ENCODE assay signal across 8 cellular contexts in the genomic region with DNA sequence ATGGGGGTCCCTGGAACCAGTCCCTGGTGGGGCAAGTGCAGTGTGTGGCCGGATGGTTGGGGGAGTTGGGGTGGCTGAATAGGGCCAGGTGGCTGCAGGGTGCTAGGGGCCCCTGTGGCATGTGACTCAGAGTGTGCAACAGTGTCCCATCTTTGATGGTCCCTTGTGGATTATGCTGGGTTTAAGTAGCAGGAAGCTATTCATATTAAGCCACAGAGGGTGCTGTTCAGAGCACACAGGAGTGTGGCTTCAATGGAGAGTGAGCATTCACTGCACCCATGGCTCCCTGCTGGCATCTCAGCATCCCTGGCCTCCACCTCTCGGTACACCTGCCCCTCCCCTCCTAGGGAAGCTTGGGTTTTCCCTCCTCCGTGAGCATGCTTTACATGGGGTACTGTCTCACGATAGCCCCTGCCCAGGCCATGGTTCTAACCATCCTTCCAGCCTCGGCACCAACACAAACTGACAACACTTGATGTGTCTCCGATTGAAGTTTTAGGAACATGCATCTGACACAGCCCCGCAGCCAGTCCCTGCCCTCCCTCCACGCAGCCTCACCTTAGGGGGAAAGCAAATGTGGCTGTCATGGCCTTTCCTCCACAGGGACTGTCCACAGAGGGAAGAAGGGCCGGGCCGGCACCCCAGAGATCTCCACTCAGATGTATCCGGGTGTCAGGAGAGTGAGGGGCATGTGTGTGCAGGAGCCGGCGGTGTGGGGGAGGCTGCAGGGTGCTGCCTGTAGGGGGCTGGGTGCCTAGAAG. TPM values are rescaled to one million over a fixed set of nuclear protein-coding genes. Genes with fewer than 3 reads are reported as not detected.
DNase-seq lines count a peak whose midpoint lies in the region; ATAC-seq, FAIRE-seq and TF ChIP-seq lines count a peak whose summit lies in the region.

No MANE protein-coding gene starts in this region.

- H3K9me3 ChIP-seq in WERI-Rb-1 (ENCODE audit: severe bottlenecking): no peaks in the 10 kb centered on the region
- H3K9me3 ChIP-seq in right lobe of liver: no peaks in the 10 kb centered on the region

- DNase-seq in GM12891 (ENCODE audit: insufficient read length, low spot score) (no peak), GM20000 (ENCODE audit: low spot score) (peak; percentile 70), WERI-Rb-1 (no peak), right lobe of liver (peak in 1 of 3 donors; percentile 52), ACHN (no peak), T-helper 9 cell (no peak), activated gamma-delta T cell (lab: John Stamatoyannopoulos, UW) (no peak)

- H3K36me3 ChIP-seq in WERI-Rb-1 (peaks cover 16% of the 10 kb centered on the region), right lobe of liver (peaks cover 0 to 6% (median 0%) of the 10 kb centered on the region in 4 donors)

- H3K4me1 ChIP-seq in right lobe of liver: no peaks in the 10 kb centered on the region

- FAIRE-seq in GM12891 (lab: Jason Lieb, UNC): peak; percentile 70

- no peak overlapping the region for H3K4me3 ChIP-seq in WERI-Rb-1 (ENCODE audit: low read depth, low read length)
- H3K4me3 ChIP-seq in right lobe of liver: no peak overlapping the region

- TF ChIP-seq POLR2A in GM12891 (IDR thresholded peaks at IDR 0.05; ENCODE audit: low read depth, low read length) (peak; percentile 69), right lobe of liver (IDR thresholded peaks at IDR 0.05) (no peak)

- intact Hi-C loops in right lobe of liver (cut with DNase I): no loop called here

- H3K27me3 ChIP-seq in WERI-Rb-1 (ENCODE audit: insufficient read depth, low read depth, severe bottlenecking) (no peaks in the 10 kb centered on the region), right lobe of liver (no peaks in the 10 kb centered on the region)

- 49% methylated on average over 8 of the region's 13 CpGs for WGBS in right lobe of liver (ENCODE audit: insufficient coverage, low coverage, low lambda C conversion rate, missing lambda C conversion rate)

- TF ChIP-seq CTCF in GM20000 (IDR thresholded peaks at IDR 0.05; ENCODE audit: extremely low read depth, missing control alignments) (no peak), WERI-Rb-1 (IDR thresholded peaks at IDR 0.05; ENCODE audit: low read depth, low read length) (peak; percentile 41; the same call in 1 of the 2 replicates), right lobe of liver (IDR thresholded peaks at IDR 0.05) (no peak)

- no peak overlapping the region for H3K27ac ChIP-seq in WERI-Rb-1
- H3K27ac ChIP-seq in right lobe of liver: no peak overlapping the region

- in situ Hi-C loops in ACHN (cut with HindIII; ENCODE audit: low pct_ligation_motif_present, low pct_unique_long_range_greater_than_20kb, low sequenced_read_pairs): no loop called here

- ATAC-seq in HG03469 (IDR thresholded peaks at IDR 0.05; ENCODE audit: unreplicated experiment): peak; percentile 74
- ATAC-seq in right lobe of liver: peak; percentile 5 to 37 (median 19)

TF ChIP-seq in GM12891, 5 proteins besides CTCF, POLR2A, EP300 and RAD21:
- 0 out of 2 replicates have a peak, but pooled peaks have one; percentile 48 for TF ChIP-seq POU2F2 (IDR thresholded peaks at IDR 0.05; ENCODE audit: low read depth, low read length)
- no peak for TF ChIP-seq SPI1 (IDR thresholded peaks at IDR 0.05; ENCODE audit: low read depth, low read length)
- TF ChIP-seq TAF1 (IDR thresholded peaks at IDR 0.05; ENCODE audit: low read depth, low read length): no peak
- peak; percentile 73 for TF ChIP-seq POLR2AphosphoS5 (IDR thresholded peaks at IDR 0.05; ENCODE audit: low read depth, low read length)
- no peak for TF ChIP-seq PAX5 (IDR thresholded peaks at IDR 0.05; ENCODE audit: insufficient read depth, low read length, severe bottlenecking)

RNA-seq across cellular contexts. Expression of a gene that starts 30.4 kb away (rescaled TPM):
- polyA plus RNA-seq in GM12891 (2012; ENCODE audit: low read depth, missing spikeins): 73.2 TPM
- total RNA-seq in right lobe of liver: 100 to 1,000 TPM in 1 of 6 experiments, 10 to 100 TPM in 5; 53.7 to 106 (median 90.1) TPM
